In the genomic region with DNA sequence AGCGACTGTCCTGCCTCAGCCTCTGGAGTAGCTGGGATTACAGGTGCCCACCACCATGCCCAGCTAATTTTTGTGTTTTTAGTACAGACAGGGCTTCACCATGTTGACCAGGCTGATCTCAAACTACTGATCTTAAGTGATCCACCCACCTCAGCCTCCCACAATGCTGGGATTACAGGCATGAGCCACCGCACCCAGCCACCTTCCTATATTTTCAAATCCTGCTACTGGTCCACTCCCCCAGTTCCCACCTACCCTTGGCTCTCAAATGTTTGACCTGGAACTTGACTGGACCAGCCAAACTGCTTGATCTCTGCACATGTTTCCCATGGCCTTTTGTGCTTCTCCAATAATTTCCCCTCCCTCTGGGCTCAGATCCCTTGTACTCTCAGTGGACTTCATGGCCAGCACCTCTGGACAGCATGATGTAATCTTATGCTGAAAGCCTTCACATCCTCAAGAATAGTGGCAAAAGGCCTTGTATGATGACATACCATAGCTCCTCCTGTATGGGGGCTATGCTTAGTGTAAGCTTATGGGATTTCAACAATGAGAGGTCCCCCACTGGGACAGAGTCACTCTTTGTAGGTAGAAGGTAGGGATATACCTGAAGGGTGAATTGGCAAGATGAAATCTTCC, we compare ENCODE assay signal across 1 cellular context.
TF ChIP-seq lines count a peak whose summit lies in the region.

No MANE protein-coding gene starts in this region.

TF ChIP-seq in HepG2, 621 proteins besides CTCF, POLR2A, EP300 and RAD21:
- TF ChIP-seq ZNF343 (CRISPR knock-in tag; IDR thresholded peaks at IDR 0.05): no peak
- TF ChIP-seq, protein P1, sequence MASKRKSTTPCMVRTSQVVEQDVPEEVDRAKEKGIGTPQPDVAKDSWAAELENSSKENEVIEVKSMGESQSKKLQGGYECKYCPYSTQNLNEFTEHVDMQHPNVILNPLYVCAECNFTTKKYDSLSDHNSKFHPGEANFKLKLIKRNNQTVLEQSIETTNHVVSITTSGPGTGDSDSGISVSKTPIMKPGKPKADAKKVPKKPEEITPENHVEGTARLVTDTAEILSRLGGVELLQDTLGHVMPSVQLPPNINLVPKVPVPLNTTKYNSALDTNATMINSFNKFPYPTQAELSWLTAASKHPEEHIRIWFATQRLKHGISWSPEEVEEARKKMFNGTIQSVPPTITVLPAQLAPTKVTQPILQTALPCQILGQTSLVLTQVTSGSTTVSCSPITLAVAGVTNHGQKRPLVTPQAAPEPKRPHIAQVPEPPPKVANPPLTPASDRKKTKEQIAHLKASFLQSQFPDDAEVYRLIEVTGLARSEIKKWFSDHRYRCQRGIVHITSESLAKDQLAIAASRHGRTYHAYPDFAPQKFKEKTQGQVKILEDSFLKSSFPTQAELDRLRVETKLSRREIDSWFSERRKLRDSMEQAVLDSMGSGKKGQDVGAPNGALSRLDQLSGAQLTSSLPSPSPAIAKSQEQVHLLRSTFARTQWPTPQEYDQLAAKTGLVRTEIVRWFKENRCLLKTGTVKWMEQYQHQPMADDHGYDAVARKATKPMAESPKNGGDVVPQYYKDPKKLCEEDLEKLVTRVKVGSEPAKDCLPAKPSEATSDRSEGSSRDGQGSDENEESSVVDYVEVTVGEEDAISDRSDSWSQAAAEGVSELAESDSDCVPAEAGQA (IDR thresholded peaks at IDR 0.05; ENCODE audit: low read depth): no peak
- TF ChIP-seq, protein P1 (CRISPR knock-in tag; IDR thresholded peaks at IDR 0.05; ENCODE audit: borderline replicate concordance): no peak
- TF ChIP-seq, protein P2, sequence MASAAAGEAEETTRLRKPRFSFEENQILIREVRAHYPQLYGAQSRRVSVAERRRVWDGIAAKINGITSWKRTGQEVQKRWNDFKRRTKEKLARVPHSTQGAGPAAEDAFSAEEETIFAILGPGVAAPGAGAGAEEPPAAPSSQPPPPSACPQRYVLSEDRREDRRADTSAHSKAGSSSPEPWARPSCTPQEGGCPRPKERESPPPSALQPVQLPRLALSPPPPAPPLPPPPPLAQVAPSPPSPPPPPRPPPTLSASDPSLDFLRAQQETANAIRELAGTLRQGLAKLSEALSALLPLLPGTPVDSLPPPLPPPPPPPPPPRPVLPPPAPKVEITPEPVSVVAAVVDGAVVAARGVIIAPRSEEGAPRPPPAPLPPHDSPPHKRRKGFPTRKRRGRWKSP (CRISPR knock-in tag; IDR thresholded peaks at IDR 0.05): no peak
- TF ChIP-seq ZNF446 (CRISPR knock-in tag; IDR thresholded peaks at IDR 0.05): no peak
- TF ChIP-seq, protein P3, sequence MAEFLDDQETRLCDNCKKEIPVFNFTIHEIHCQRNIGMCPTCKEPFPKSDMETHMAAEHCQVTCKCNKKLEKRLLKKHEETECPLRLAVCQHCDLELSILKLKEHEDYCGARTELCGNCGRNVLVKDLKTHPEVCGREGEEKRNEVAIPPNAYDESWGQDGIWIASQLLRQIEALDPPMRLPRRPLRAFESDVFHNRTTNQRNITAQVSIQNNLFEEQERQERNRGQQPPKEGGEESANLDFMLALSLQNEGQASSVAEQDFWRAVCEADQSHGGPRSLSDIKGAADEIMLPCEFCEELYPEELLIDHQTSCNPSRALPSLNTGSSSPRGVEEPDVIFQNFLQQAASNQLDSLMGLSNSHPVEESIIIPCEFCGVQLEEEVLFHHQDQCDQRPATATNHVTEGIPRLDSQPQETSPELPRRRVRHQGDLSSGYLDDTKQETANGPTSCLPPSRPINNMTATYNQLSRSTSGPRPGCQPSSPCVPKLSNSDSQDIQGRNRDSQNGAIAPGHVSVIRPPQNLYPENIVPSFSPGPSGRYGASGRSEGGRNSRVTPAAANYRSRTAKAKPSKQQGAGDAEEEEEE (CRISPR knock-in tag; IDR thresholded peaks at IDR 0.05; ENCODE audit: borderline replicate concordance): no peak
- TF ChIP-seq ATF7-NPFF (CRISPR knock-in tag; IDR thresholded peaks at IDR 0.05; ENCODE audit: low read depth): no peak
- TF ChIP-seq ATF7 (IDR thresholded peaks at IDR 0.05): peak; percentile 17; the same call in 1 of the 2 replicates
- no peak for TF ChIP-seq ATF7 (CRISPR knock-in tag; IDR thresholded peaks at IDR 0.05)
